In the genomic region with DNA sequence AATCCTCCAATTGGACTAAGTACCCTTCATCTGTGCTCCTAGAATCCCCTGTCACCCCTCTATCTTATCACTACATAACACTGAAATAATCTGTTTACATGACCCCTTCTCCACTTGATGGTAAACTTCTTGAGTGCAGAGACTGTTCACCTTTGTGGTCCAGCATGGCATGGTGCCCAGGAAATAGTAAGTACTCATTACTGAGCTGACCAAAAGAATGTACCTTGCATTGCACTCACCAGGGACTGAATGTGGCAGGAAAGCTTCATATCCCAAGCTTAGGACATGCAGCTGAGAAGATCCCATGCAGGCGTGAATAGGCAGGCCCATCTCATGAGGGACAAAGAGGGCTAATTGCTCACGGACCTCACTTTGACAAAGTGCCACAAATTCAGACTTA, we compare ENCODE assay signal across 15 cellular contexts. TPM values are rescaled to one million over a fixed set of nuclear protein-coding genes. Genes with fewer than 3 reads are reported as not detected.
DNase-seq lines count a peak whose midpoint lies in the region; ATAC-seq, FAIRE-seq and TF ChIP-seq lines count a peak whose summit lies in the region.
"Had no signal": no experiment of that assay in that cellular context is flagged by ENCODE, and none has a peak within 500 bp of the region (broad histone marks: within the 10 kb centered on the region; RNA-seq: fewer than 3 reads in every experiment).

No MANE protein-coding gene starts in this region.

- H3K27ac Mint-ChIP-seq in activated naive CD4-positive, alpha-beta T cell treated with anti-CD3 and anti-CD28 coated beads, Interleukin-2, amount 50 U/mL, for 72 hours = no peak overlapping the region
- no peak overlapping the region for H3K27ac Mint-ChIP-seq in T-helper 2 cell treated with Interferon-gamma antibody and Interleukin-4, amounts not matched to agents 5 μg/mL and 100 μg/mL, for 36 hours
- H3K27ac Mint-ChIP-seq: activated naive CD8-positive, alpha-beta T cell treated with anti-CD3 and anti-CD28 coated beads, Interleukin-2, amount 50 U/mL, for 24 hours; nephron; T-helper 1 cell treated with Interleukin-12 subunit alpha and Interleukin-12 subunit beta and Interleukin-4 antibody, amounts not matched to agents 30 μg/mL and 1 μg/mL, for 36 hours had no signal

- WGBS in A549 (ENCODE audit: missing lambda C conversion rate) = 82% methylated on average over 2 of the region's 2 CpGs

- no peaks in the 10 kb centered on the region for H3K27me3 Mint-ChIP-seq in T-helper 2 cell treated with Interferon-gamma antibody and Interleukin-4, amounts not matched to agents 5 μg/mL and 100 μg/mL, for 36 hours (ENCODE audit: low read depth)
- H3K27me3 Mint-ChIP-seq: activated naive CD8-positive, alpha-beta T cell treated with anti-CD3 and anti-CD28 coated beads, Interleukin-2, amount 50 U/mL, for 24 hours had no signal

- peaks cover 0 to 9% of the 10 kb centered on the region in 2 donors for H3K9me3 Mint-ChIP-seq in activated naive CD4-positive, alpha-beta T cell treated with anti-CD3 and anti-CD28 coated beads, Interleukin-2, amount 50 U/mL, for 72 hours
- H3K9me3 Mint-ChIP-seq in T-helper 2 cell treated with Interferon-gamma antibody and Interleukin-4, amounts not matched to agents 5 μg/mL and 100 μg/mL, for 36 hours = no peaks in the 10 kb centered on the region
- H3K9me3 Mint-ChIP-seq: activated naive CD8-positive, alpha-beta T cell treated with anti-CD3 and anti-CD28 coated beads, Interleukin-2, amount 50 U/mL, for 24 hours; nephron; T-helper 1 cell treated with Interleukin-12 subunit alpha and Interleukin-12 subunit beta and Interleukin-4 antibody, amounts not matched to agents 30 μg/mL and 1 μg/mL, for 36 hours had no signal

- TF ChIP-seq CTCF in A549 (IDR thresholded peaks at IDR 0.05) = no peak
- no peak for TF ChIP-seq CTCF in RWPE2 (IDR thresholded peaks at IDR 0.05; ENCODE audit: poor library complexity, severe bottlenecking)
- no peak for TF ChIP-seq CTCF in foreskin fibroblast (IDR thresholded peaks at IDR 0.05; ENCODE audit: low read depth, low read length)

- peak overlapping the region; percentile 59 for H3K4me2 ChIP-seq in A549

- no peak for TF ChIP-seq POLR2A in A549 (IDR thresholded peaks at IDR 0.05; ENCODE audit: low read length)

- CTCF ChIA-PET in A549 (lab: Yijun Ruan, JAX) = interaction anchor here (0.8 to 1.7 kb wide), 3 partner anchors 21 to 132 kb away, joined by 3 to 5 read pairs (median 3); no protein-coding TSS in a partner anchor

- peaks cover 23% of the 10 kb centered on the region for H3K4me1 ChIP-seq in A549
- H3K4me1 ChIP-seq in RWPE2 (ENCODE audit: insufficient read depth, poor library complexity, severe bottlenecking) = peaks cover 28% of the 10 kb centered on the region

- H3K9me3 ChIP-seq in A549 (no peaks in the 10 kb centered on the region), RWPE2 (ENCODE audit: severe bottlenecking) (no peaks in the 10 kb centered on the region)

- peaks cover 17% of the 10 kb centered on the region for H3K4me1 Mint-ChIP-seq in T-helper 2 cell treated with Interferon-gamma antibody and Interleukin-4, amounts not matched to agents 5 μg/mL and 100 μg/mL, for 36 hours (ENCODE audit: low read depth)
- H3K4me1 Mint-ChIP-seq: nephron had no signal

- no peak for TF ChIP-seq RAD21 in A549 (conservative IDR thresholded peaks at IDR 0.05 in 1 of 2, IDR thresholded peaks at IDR 0.05 in 1 of 2)

- no peak overlapping the region for H3K4me3 Mint-ChIP-seq in T-helper 2 cell treated with Interferon-gamma antibody and Interleukin-4, amounts not matched to agents 5 μg/mL and 100 μg/mL, for 36 hours
- H3K4me3 Mint-ChIP-seq: activated naive CD8-positive, alpha-beta T cell treated with anti-CD3 and anti-CD28 coated beads, Interleukin-2, amount 50 U/mL, for 24 hours; nephron; T-helper 1 cell treated with Interleukin-12 subunit alpha and Interleukin-12 subunit beta and Interleukin-4 antibody, amounts not matched to agents 30 μg/mL and 1 μg/mL, for 36 hours had no signal

- peaks cover 0 to 12% of the 10 kb centered on the region in 2 donors for H3K36me3 Mint-ChIP-seq in activated naive CD4-positive, alpha-beta T cell treated with anti-CD3 and anti-CD28 coated beads, Interleukin-2, amount 50 U/mL, for 72 hours
- peaks cover 2% of the 10 kb centered on the region for H3K36me3 Mint-ChIP-seq in T-helper 2 cell treated with Interferon-gamma antibody and Interleukin-4, amounts not matched to agents 5 μg/mL and 100 μg/mL, for 36 hours (ENCODE audit: low read depth)

- H3K27me3 ChIP-seq in RWPE2 (ENCODE audit: insufficient read depth, poor library complexity, severe bottlenecking) = no peaks in the 10 kb centered on the region

- no peak for FAIRE-seq in A549 (lab: Jason Lieb, UNC)

- peak overlapping the region; percentile 10 to 65; a peak in 4 of 6 replicates for H3K27ac ChIP-seq in A549
- peak overlapping the region; percentile 39 for H3K27ac ChIP-seq in RWPE2 (ENCODE audit: poor library complexity, severe bottlenecking)

- ATAC-seq in A549 (peak; percentile 49 to 55; a peak in 4 of 6 replicates), RWPE2 (ENCODE audit: low read depth) (peak; percentile 88), GM19455 (IDR thresholded peaks at IDR 0.05; ENCODE audit: unreplicated experiment) (no peak), GM21367 (IDR thresholded peaks at IDR 0.05; ENCODE audit: unreplicated experiment) (no peak)
- no peak for ATAC-seq in activated naive CD4-positive, alpha-beta T cell treated with anti-CD3 and anti-CD28 coated beads, Interleukin-2, amount 50 U/mL, for 72 hours
- ATAC-seq: activated naive CD8-positive, alpha-beta T cell treated with anti-CD3 and anti-CD28 coated beads, Interleukin-2, amount 50 U/mL, for 24 hours had no signal

- DNase-seq in A549 (ENCODE audit: low read depth in 1 of 2, low spot score in 1 of 2) (peak in 1 of 2 experiments; percentile 29), HK-2 (ENCODE audit: unreplicated experiment) (peak; percentile 53), RWPE2 (ENCODE audit: low spot score) (peak; percentile 89), foreskin fibroblast (peak; percentile 53 to 65)
- DNase-seq in activated naive CD4-positive, alpha-beta T cell treated with anti-CD3 and anti-CD28 coated beads, Interleukin-2, amount 50 U/mL, for 72 hours (ENCODE audit: low spot score in 2 of 2) = no peak
- DNase-seq in T-helper 2 cell treated with Interferon-gamma antibody and Interleukin-4, amounts not matched to agents 5 μg/mL and 100 μg/mL, for 36 hours (ENCODE audit: low spot score) = no peak
- DNase-seq: activated naive CD8-positive, alpha-beta T cell treated with anti-CD3 and anti-CD28 coated beads, Interleukin-2, amount 50 U/mL, for 24 hours; AML-193; GDM1; NCI-H69 had no signal

- no peak overlapping the region for H3K4me3 ChIP-seq in A549
- H3K4me3 ChIP-seq in RWPE2 (ENCODE audit: severe bottlenecking) = no peak overlapping the region
- H3K4me3 ChIP-seq in foreskin fibroblast (ENCODE audit: low read depth in 1 of 2, low read length in 2 of 2) = no peak overlapping the region

- POLR2A ChIA-PET in A549 (lab: Yijun Ruan, JAX) = interaction anchor here (1.1 kb wide), 1 partner anchor 53 kb away, joined by 5 read pairs; the partner anchor contains the start of gene PALS1

- no peaks in the 10 kb centered on the region for H3K36me3 ChIP-seq in RWPE2 (ENCODE audit: low read depth)

- TF ChIP-seq EP300 in A549 (IDR thresholded peaks at IDR 0.05) = no peak

TF ChIP-seq in A549, 52 proteins besides CTCF, POLR2A, EP300 and RAD21:
- TF ChIP-seq FOSL2 (IDR thresholded peaks at IDR 0.05) = no peak
- no peak for TF ChIP-seq FOSL2 (CRISPR knock-in tag; IDR thresholded peaks at IDR 0.05)
- no peak for TF ChIP-seq ZNF302 (CRISPR knock-in tag; IDR thresholded peaks at IDR 0.05)
- no peak for TF ChIP-seq CBX8 (IDR thresholded peaks at IDR 0.05)
- TF ChIP-seq RARB (CRISPR knock-in tag; IDR thresholded peaks at IDR 0.05) = no peak
- no peak for TF ChIP-seq MAX (IDR thresholded peaks at IDR 0.05)
- TF ChIP-seq JUN (IDR thresholded peaks at IDR 0.05) = no peak
- TF ChIP-seq JUNB (IDR thresholded peaks at IDR 0.05) = no peak
- TF ChIP-seq HOXB5 (CRISPR knock-in tag; IDR thresholded peaks at IDR 0.05) = no peak
- no peak for TF ChIP-seq TP53 (CRISPR knock-in tag; IDR thresholded peaks at IDR 0.05)
- no peak for TF ChIP-seq HEYL (CRISPR knock-in tag; IDR thresholded peaks at IDR 0.05)
- no peak for TF ChIP-seq NPAS2 (CRISPR knock-in tag; IDR thresholded peaks at IDR 0.05; ENCODE audit: borderline replicate concordance)
- TF ChIP-seq HOXB13 (CRISPR knock-in tag; IDR thresholded peaks at IDR 0.05; ENCODE audit: low read depth) = no peak
- TF ChIP-seq BHLHE40 (IDR thresholded peaks at IDR 0.05; ENCODE audit: low read depth, low read length) = no peak

RNA-seq across cellular contexts. Expression of gene GARIN2, which starts 1.4 kb away (rescaled TPM):
- not detected in 2 replicates for polyA plus RNA-seq in A549 (2011; rRNA removed)
- 0.01 TPM in 1 of 2 replicates, not detected in the other for polyA plus RNA-seq in A549 (2012; cell fraction: cytosol; rRNA removed)
- 0.06 and 0.13 TPM in 2 replicates for polyA plus RNA-seq in A549 (2012; cell fraction: nucleus; rRNA removed)
- polyA plus RNA-seq in A549 (2017; fragmentation: RNase III; extraction: RNeasy Plus Mini Kit Qiagen cat#74134 plus additional on column Dnase treatment) = 0.12 TPM in 1 of 3 replicates, not detected in the others
- polyA minus RNA-seq in A549 (2011; rRNA and poly(A)+ RNA removed) = not detected in 2 replicates
- total RNA-seq in activated naive CD4-positive, alpha-beta T cell treated with anti-CD3 and anti-CD28 coated beads, Interleukin-2, amount 50 U/mL, for 72 hours = not detected
- total RNA-seq: activated CD8-positive, alpha-beta memory T cell treated with anti-CD3 and anti-CD28 coated beads for 36 hours had no signal

RNA-seq across cellular contexts. Expression of gene PALS1, which starts 53.4 kb away (rescaled TPM):
- polyA plus RNA-seq in A549 (2011; rRNA removed) (25.2 and 32.6 TPM in 2 replicates), A549 (2017; fragmentation: RNase III; extraction: RNeasy Plus Mini Kit Qiagen cat#74134 plus additional on column Dnase treatment) (23.4 to 26.8 TPM (median 26.6 TPM) in 3 replicates)
- 7.0 and 7.3 TPM in 2 replicates for polyA plus RNA-seq in A549 (2012; cell fraction: cytosol; rRNA removed)
- polyA plus RNA-seq in A549 (2012; cell fraction: nucleus; rRNA removed) = 5.7 and 7.3 TPM in 2 replicates
- 14.7 and 15.7 TPM in 2 replicates for polyA minus RNA-seq in A549 (2011; rRNA and poly(A)+ RNA removed)
- total RNA-seq in activated naive CD4-positive, alpha-beta T cell treated with anti-CD3 and anti-CD28 coated beads, Interleukin-2, amount 50 U/mL, for 72 hours = 1 to 10 TPM; 8.7 to 9.7 TPM

Comparison
In these comparisons a context has a peak if more than half of its experiments do, and no peak if none do; other contexts are left out.
1. ATAC-seq: peak in A549 (2 of 2) and RWPE2 (single experiment); none in GM19455 (single experiment), activated naive CD4-positive, alpha-beta T cell treated with anti-CD3 and anti-CD28 coated beads, Interleukin-2, amount 50 U/mL, for 72 hours (0 of 2) and GM21367 (single experiment).
2. DNase-seq: peak in HK-2 (single experiment), RWPE2 (single experiment) and foreskin fibroblast (2 of 2); none in activated naive CD4-positive, alpha-beta T cell treated with anti-CD3 and anti-CD28 coated beads, Interleukin-2, amount 50 U/mL, for 72 hours (0 of 2) and T-helper 2 cell treated with Interferon-gamma antibody and Interleukin-4, amounts not matched to agents 5 μg/mL and 100 μg/mL, for 36 hours (single experiment).